2 cellular contexts compared by ENCODE assay signal in the genomic region with DNA sequence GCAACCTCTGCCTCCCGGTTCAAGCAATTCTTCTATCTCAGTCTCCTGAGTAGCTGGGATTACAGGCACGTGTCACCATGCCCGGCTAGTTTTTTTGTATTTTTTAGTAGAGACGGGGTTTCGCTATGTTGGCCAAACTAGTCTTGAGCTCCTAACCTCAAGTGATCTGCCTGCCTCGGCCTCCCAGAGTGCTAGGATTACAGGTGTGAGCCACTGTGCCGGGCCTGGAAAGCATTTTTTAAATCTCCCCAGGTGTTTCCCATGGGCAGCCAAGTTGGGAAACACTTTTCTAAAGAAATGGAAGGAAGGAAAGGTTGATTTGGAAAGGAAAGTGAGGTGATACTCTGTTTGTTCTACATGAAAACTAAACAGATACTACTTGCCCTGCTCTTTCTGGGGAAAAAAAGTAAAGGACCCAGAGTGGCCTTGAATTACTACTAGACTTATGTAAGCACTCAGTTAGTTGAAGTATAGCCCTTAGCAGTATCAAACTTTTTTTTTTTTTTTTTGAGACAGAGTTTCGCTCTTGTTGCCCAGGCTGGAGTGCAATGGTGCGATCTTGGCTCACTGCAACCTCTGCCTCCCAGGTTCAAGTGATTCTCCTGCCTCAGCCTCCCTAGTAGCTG. TPM values are rescaled to one million over a fixed set of nuclear protein-coding genes. Genes with fewer than 3 reads are reported as not detected.
"Had no signal": no experiment of that assay in that cellular context is flagged by ENCODE, and none has a peak within 500 bp of the region (broad histone marks: within the 10 kb centered on the region; RNA-seq: fewer than 3 reads in every experiment).

No MANE protein-coding gene starts in this region.

RNA-seq across cellular contexts. Expression of gene VRTN, which starts 18.2 kb away (rescaled TPM):
- total RNA-seq: H4, IMR-90 had no signal
- polyA plus RNA-seq: IMR-90 had no signal
